Comparison of ENCODE assay signal across 30 cellular contexts in the genomic region with DNA sequence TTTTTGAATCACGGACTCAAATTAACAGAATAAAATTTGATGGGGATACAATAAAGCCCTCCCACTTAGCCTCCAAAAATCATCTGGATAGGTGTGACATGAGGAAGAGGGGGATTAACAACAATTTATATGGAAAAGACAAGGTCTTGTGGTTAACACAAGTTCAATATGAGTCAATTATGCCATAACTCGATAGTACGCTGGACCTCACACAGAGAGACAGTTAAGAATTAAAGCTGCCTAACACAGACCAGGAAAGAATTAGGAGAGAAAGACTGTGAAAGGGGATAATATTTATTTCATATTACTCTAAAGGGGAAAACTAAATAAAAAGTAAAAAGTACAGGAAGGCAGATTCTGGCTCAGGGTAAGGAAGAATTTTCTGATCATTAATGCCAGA.
"Had no signal": no experiment of that assay in that cellular context is flagged by ENCODE, and none has a peak within 500 bp of the region (broad histone marks: within the 10 kb centered on the region; RNA-seq: fewer than 3 reads in every experiment).

No MANE protein-coding gene starts in this region.

- H3K4me3 Mint-ChIP-seq: dendritic cell treated with granulocyte-macrophage colony-stimulating factor and Interleukin-4, amounts not matched to agents 40 ng/mL and 50 ng/mL, for 4 days; memory B cell; mesothelial cell of epicardium; naive B cell; natural killer cell treated with Interleukin-12 subunit alpha and Interleukin-12 subunit beta and Interleukin-15 and Interleukin-18, amount 100 ng/mL, for 72 hours; neural crest cell; stimulated activated naive CD8-positive, alpha-beta T cell treated with anti-CD3 and anti-CD28 coated beads, Interleukin-15, amount 100 ng/mL, for 72 hours had no signal

- H3K9me3 Mint-ChIP-seq: dendritic cell treated with granulocyte-macrophage colony-stimulating factor and Interleukin-4, amounts not matched to agents 40 ng/mL and 50 ng/mL, for 4 days had no signal

- ATAC-seq: gastrocnemius medialis; left lobe of liver; mucosa of descending colon; natural killer cell treated with Interleukin-12 subunit alpha and Interleukin-12 subunit beta and Interleukin-15 and Interleukin-18, amount 100 ng/mL, for 72 hours; stimulated activated naive CD8-positive, alpha-beta T cell treated with anti-CD3 and anti-CD28 coated beads, Interleukin-15, amount 100 ng/mL, for 72 hours had no signal

- H3K27ac ChIP-seq: colonic mucosa, esophagus squamous epithelium, gastrocnemius medialis, neutrophil, parathyroid adenoma, right lobe of liver, thyroid gland had no signal

- H3K9me3 ChIP-seq: colonic mucosa, esophagus squamous epithelium, gastrocnemius medialis, mucosa of descending colon, neutrophil, right lobe of liver, thyroid gland had no signal

- H3K36me3 Mint-ChIP-seq: memory B cell; naive B cell; natural killer cell treated with Interleukin-12 subunit alpha and Interleukin-12 subunit beta and Interleukin-15 and Interleukin-18, amount 100 ng/mL, for 72 hours had no signal

- H3K4me2 ChIP-seq: smooth muscle cell had no signal

- H2AFZ ChIP-seq: parathyroid adenoma had no signal

- DNase-seq: colonic mucosa; effector memory CD4-positive, alpha-beta T cell; erythroblast; esophagus squamous epithelium; foreskin fibroblast; gastrocnemius medialis; head of caudate nucleus; kidney; mucosa of descending colon; naive B cell; right lobe of liver; stimulated activated CD4-positive, alpha-beta T cell treated with anti-CD3 and anti-CD28 coated beads, Interleukin-12 subunit alpha, Interleukin-12 subunit beta, amount 100 ng/mL, for 4 hours; stimulated activated CD4-positive, alpha-beta T cell treated with anti-CD3 and anti-CD28 coated beads, Interleukin-1b, Interleukin-23, amount 100 ng/mL, for 48 hours; stimulated activated CD4-positive, alpha-beta T cell treated with anti-CD3 and anti-CD28 coated beads, Interleukin-4, amount 100 ng/mL, for 1 hour; stimulated activated CD8-positive, alpha-beta memory T cell treated with anti-CD3 and anti-CD28 coated beads, Interleukin-4, amount 100 ng/mL, for 48 hours; stimulated activated naive CD4-positive, alpha-beta T cell; stimulated activated naive CD8-positive, alpha-beta T cell treated with anti-CD3 and anti-CD28 coated beads, Interleukin-15, amount 100 ng/mL, for 72 hours; thyroid gland; trophoblast cell had no signal

- H3K4me3 ChIP-seq: colonic mucosa, esophagus squamous epithelium, gastrocnemius medialis, lung, mucosa of descending colon, right lobe of liver, smooth muscle cell, thyroid gland had no signal

- H3K27me3 ChIP-seq: colonic mucosa, esophagus squamous epithelium, gastrocnemius medialis, neutrophil, right lobe of liver, thyroid gland had no signal

- H3K36me3 ChIP-seq: colonic mucosa, esophagus squamous epithelium, gastrocnemius medialis, neutrophil, right lobe of liver, thyroid gland had no signal

- H3K4me1 ChIP-seq: colonic mucosa, esophagus squamous epithelium, gastrocnemius medialis, parathyroid adenoma, right lobe of liver had no signal

- H3K4me1 Mint-ChIP-seq: mesothelial cell of epicardium; naive B cell; stimulated activated naive CD8-positive, alpha-beta T cell treated with anti-CD3 and anti-CD28 coated beads, Interleukin-15, amount 100 ng/mL, for 72 hours had no signal

- H3K79me2 ChIP-seq: parathyroid adenoma had no signal

- H3K27me3 Mint-ChIP-seq: natural killer cell treated with Interleukin-12 subunit alpha and Interleukin-12 subunit beta and Interleukin-15 and Interleukin-18, amount 100 ng/mL, for 72 hours had no signal

- H3K27ac Mint-ChIP-seq: dendritic cell treated with granulocyte-macrophage colony-stimulating factor and Interleukin-4, amounts not matched to agents 40 ng/mL and 50 ng/mL, for 4 days; memory B cell; mesothelial cell of epicardium; naive B cell; natural killer cell treated with Interleukin-12 subunit alpha and Interleukin-12 subunit beta and Interleukin-15 and Interleukin-18, amount 100 ng/mL, for 72 hours; progenitor cell of endocrine pancreas; stimulated activated naive CD8-positive, alpha-beta T cell treated with anti-CD3 and anti-CD28 coated beads, Interleukin-15, amount 100 ng/mL, for 72 hours had no signal
